ENCODE assay signal across 8 cellular contexts in the genomic region with DNA sequence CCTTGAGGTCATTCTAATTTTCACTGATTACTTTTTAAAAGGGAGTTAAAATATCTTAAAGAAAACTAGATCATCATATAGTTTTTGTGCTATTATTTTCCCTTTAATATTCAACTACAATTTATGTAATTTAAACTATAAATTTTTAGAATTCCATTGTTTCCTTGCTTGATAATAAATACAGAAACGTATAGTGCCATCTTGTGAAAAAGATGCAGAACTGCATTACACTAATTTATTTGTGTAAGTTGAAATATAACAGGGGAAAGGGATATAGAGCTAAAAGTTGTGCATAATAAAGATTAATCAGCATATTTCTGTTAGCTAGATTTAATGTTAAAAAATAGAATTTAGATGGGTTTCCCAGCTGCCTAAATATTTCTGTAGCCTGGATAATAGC.
DNase-seq lines count a peak whose midpoint lies in the region; ATAC-seq and TF ChIP-seq lines count a peak whose summit lies in the region.

No MANE protein-coding gene starts in this region.

- no peaks in the 10 kb centered on the region for H3K9me2 ChIP-seq in PC-9 (ENCODE audit: insufficient read depth)

- H3K4me1 ChIP-seq in PC-9 (replicated peaks; ENCODE audit: insufficient read depth), result no peaks in the 10 kb centered on the region

- H3K36me3 ChIP-seq in PC-9 (ENCODE audit: low read depth), result no peaks in the 10 kb centered on the region

- no peaks in the 10 kb centered on the region for H3K79me2 ChIP-seq in PC-9 (ENCODE audit: low read depth)

- no TSS peak for BruUV-seq in PC-9 (replicated peaks; lab: Mats Ljungman, UMichigan)

- no peaks in the 10 kb centered on the region for H4K20me1 ChIP-seq in PC-9 (ENCODE audit: insufficient read depth)

- ATAC-seq in natural killer cell (no peak), HG03196 (IDR thresholded peaks at IDR 0.05; ENCODE audit: unreplicated experiment) (no peak), GM21619 (IDR thresholded peaks at IDR 0.05; ENCODE audit: unreplicated experiment) (no peak), GM21381 (IDR thresholded peaks at IDR 0.05; ENCODE audit: unreplicated experiment) (no peak)
- ATAC-seq in natural killer cell treated with Interleukin-12 subunit alpha and Interleukin-12 subunit beta and Interleukin-15 and Interleukin-18, amount 100 ng/mL, for 72 hours, result no peak

- POLR2A ChIA-PET in PC-9 (lab: Charles Lee; ENCODE audit: unreplicated experiment), result no interaction called here

- TF ChIP-seq CTCF in natural killer cell (IDR thresholded peaks at IDR 0.05) (peak; percentile 40), PC-9 (conservative IDR thresholded peaks at IDR 0.05) (peak; percentile 85), fibroblast of pulmonary artery (IDR thresholded peaks at IDR 0.05; ENCODE audit: low read length, missing control alignments) (peak; percentile 54)

- H3K36me3 Mint-ChIP-seq in natural killer cell, result no peaks in the 10 kb centered on the region
- H3K36me3 Mint-ChIP-seq in natural killer cell treated with Interleukin-12 subunit alpha and Interleukin-12 subunit beta and Interleukin-15 and Interleukin-18, amount 100 ng/mL, for 72 hours, result no peaks in the 10 kb centered on the region

- CTCF ChIA-PET in PC-9 (lab: Charles Lee), result no interaction called here

- no peak overlapping the region for H3K4me3 Mint-ChIP-seq in natural killer cell
- H3K4me3 Mint-ChIP-seq in natural killer cell treated with Interleukin-12 subunit alpha and Interleukin-12 subunit beta and Interleukin-15 and Interleukin-18, amount 100 ng/mL, for 72 hours, result no peak overlapping the region

- H2AFZ ChIP-seq in PC-9, result no peak overlapping the region

- no peaks in the 10 kb centered on the region for H3F3A ChIP-seq in PC-9 (ENCODE audit: insufficient read depth, low read depth)

- H3K4me2 ChIP-seq in PC-9, result no peak overlapping the region

- peaks cover 18 to 26% of the 10 kb centered on the region in 2 donors for H3K27me3 Mint-ChIP-seq in natural killer cell (ENCODE audit: low read depth in 2 of 2)
- H3K27me3 Mint-ChIP-seq in natural killer cell treated with Interleukin-12 subunit alpha and Interleukin-12 subunit beta and Interleukin-15 and Interleukin-18, amount 100 ng/mL, for 72 hours, result peaks cover 25 to 48% of the 10 kb centered on the region in 2 donors

- H3K4me3 ChIP-seq in PC-9 (no peak overlapping the region), fibroblast of pulmonary artery (replicated peaks; ENCODE audit: low read depth, low read length) (no peak overlapping the region)

- no peaks in the 10 kb centered on the region for H3K9me3 Mint-ChIP-seq in natural killer cell
- no peaks in the 10 kb centered on the region for H3K9me3 Mint-ChIP-seq in natural killer cell treated with Interleukin-12 subunit alpha and Interleukin-12 subunit beta and Interleukin-15 and Interleukin-18, amount 100 ng/mL, for 72 hours

- intact Hi-C loops in natural killer cell (cut with micrococcal nuclease) (loop anchor here (10.0 kb wide), 1 partner anchor 941 kb away; no protein-coding TSS in a partner anchor), PC-9 (cut with micrococcal nuclease; ENCODE audit: unreplicated experiment) (no loop called here)

- no peak overlapping the region for H3K27ac Mint-ChIP-seq in natural killer cell
- H3K27ac Mint-ChIP-seq in natural killer cell treated with Interleukin-12 subunit alpha and Interleukin-12 subunit beta and Interleukin-15 and Interleukin-18, amount 100 ng/mL, for 72 hours, result no peak overlapping the region

- H3K27me3 ChIP-seq in PC-9 (ENCODE audit: insufficient read depth, low read depth), result no peaks in the 10 kb centered on the region

- DNase-seq in natural killer cell (no peak), PC-9 (no peak), fibroblast of pulmonary artery (ENCODE audit: low read depth) (peak; percentile 30)
- no peak for DNase-seq in natural killer cell treated with Interleukin-12 subunit alpha and Interleukin-12 subunit beta and Interleukin-15 and Interleukin-18, amount 100 ng/mL, for 72 hours (ENCODE audit: low spot score)
- DNase-seq in stimulated activated CD4-positive, alpha-beta T cell treated with anti-CD3 and anti-CD28 coated beads, Interleukin-1b, Interleukin-23, amount 100 ng/mL, for 48 hours, result no peak

- no peaks in the 10 kb centered on the region for H3K4me1 Mint-ChIP-seq in natural killer cell
- no peaks in the 10 kb centered on the region for H3K4me1 Mint-ChIP-seq in natural killer cell treated with Interleukin-12 subunit alpha and Interleukin-12 subunit beta and Interleukin-15 and Interleukin-18, amount 100 ng/mL, for 72 hours (ENCODE audit: low read depth in 2 of 2)

- H3K27ac ChIP-seq in PC-9, result no peak overlapping the region

- no peaks in the 10 kb centered on the region for H3K9me3 ChIP-seq in PC-9 (ENCODE audit: insufficient read depth, low read depth)
